7 cellular contexts compared by ENCODE assay signal in the genomic region with DNA sequence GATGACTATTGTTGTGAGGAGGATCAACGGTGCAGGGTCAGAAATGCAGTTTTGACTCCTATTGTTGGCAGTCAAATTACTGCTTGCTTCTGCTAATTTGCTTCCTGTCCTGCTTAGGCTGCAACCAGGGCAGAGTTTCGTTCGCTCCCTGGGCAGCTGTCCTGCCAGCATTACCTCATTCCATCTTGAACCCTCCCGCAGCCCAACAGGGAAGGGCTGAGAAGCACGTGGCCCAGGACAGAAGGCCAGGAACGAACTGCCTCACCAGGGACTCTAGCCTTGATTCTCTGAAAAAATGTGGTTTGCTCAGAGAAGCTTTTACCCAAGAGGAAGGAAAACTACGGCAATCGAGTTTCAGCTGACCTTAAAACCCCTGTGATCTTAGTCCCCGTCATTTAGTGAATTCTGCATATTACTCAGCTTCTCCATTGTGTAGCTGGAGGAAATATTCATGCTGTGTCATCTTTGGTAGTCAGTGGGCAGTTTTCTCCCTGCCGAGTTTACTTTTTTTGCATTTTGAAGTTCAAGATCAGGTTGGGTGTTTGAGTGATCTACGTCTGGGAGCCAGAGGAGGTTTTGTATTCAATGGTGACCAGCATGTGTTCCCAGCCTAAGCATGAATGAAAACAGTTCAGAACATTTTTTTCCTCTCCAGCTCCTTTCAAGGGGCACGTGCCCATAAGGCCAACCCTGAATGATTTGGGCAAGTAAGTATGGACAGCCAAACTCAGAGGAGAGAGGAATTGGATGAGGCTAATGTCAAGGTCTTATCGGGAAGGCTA. TPM values are rescaled to one million over a fixed set of nuclear protein-coding genes. Genes with fewer than 3 reads are reported as not detected.
DNase-seq lines count a peak whose midpoint lies in the region; ATAC-seq and TF ChIP-seq lines count a peak whose summit lies in the region.

No MANE protein-coding gene starts in this region.

- 27 to 41% methylated on average over 13 of the region's 13 CpGs for whole genome bisulfite sequencing in lung, 2 donors

- intact Hi-C loops in tibial artery (cut with DNase I; ENCODE audit: low total_unique reads), result loop anchor here (10.0 kb wide), 1 partner anchor 61 kb away; no protein-coding TSS in a partner anchor

- H3K36me3 ChIP-seq in lung (ENCODE audit: control insufficient read depth in 2 of 2, insufficient read depth in 2 of 2, low read length in 2 of 2) (no peaks in the 10 kb centered on the region), tibial artery (no peaks in the 10 kb centered on the region)

- DNase-seq in OCI-M1 (lab: John Stamatoyannopoulos, UW), result peak; percentile 19
- peak; percentile 83 for DNase-seq in cerebellum (ENCODE audit: low spot score)
- peak; percentile 70 for DNase-seq in lung (ENCODE audit: low spot score)
- DNase-seq in tibial artery, result peak; percentile 89
- DNase-seq in D341Med (ENCODE audit: low spot score), result no peak

- no peak for TF ChIP-seq CTCF in lung (IDR thresholded peaks at IDR 0.05; ENCODE audit: control extremely low read depth, extremely low read depth)
- no peak for TF ChIP-seq CTCF in tibial artery (IDR thresholded peaks at IDR 0.05)

- no peaks in the 10 kb centered on the region for H3K27me3 ChIP-seq in lung (ENCODE audit: control insufficient read depth, insufficient read depth)
- H3K27me3 ChIP-seq in tibial artery, result no peaks in the 10 kb centered on the region

- H3K27ac ChIP-seq in lung (ENCODE audit: low read depth in 1 of 2, low read length in 1 of 2) (peak overlapping the region; percentile 47 to 84), tibial artery (peak overlapping the region in 1 of 2 donors; percentile 34)

- H3K9me3 ChIP-seq in lung (ENCODE audit: control insufficient read depth in 2 of 2, insufficient read depth in 1 of 2, low read length in 1 of 2) (no peaks in the 10 kb centered on the region), tibial artery (no peaks in the 10 kb centered on the region)

- H3K4me3 ChIP-seq in lung (no peak overlapping the region), tibial artery (no peak overlapping the region)

- ATAC-seq in GM18861 (IDR thresholded peaks at IDR 0.05; ENCODE audit: unreplicated experiment), result peak; percentile 92
- ATAC-seq in HG02798 (IDR thresholded peaks at IDR 0.05; ENCODE audit: poor library complexity, unreplicated experiment), result peak; percentile 88
- ATAC-seq in lung (ENCODE audit: insufficient read depth, low FRiP score), result peak; percentile 78

- H3K4me1 ChIP-seq in lung (ENCODE audit: control insufficient read depth in 2 of 2, insufficient read depth in 2 of 2, low read length in 2 of 2) (peaks cover 3 to 7% of the 10 kb centered on the region in 2 donors), tibial artery (peaks cover 0 to 4% (median 0%) of the 10 kb centered on the region in 4 donors)

RNA-seq across cellular contexts. Expression of a gene that starts 23.0 kb away (rescaled TPM):
- total RNA-seq in cerebellum (8.3 TPM), lung (10 to 100 TPM; 12.7 to 36.5 TPM)
- 10 to 100 TPM; 10.8 to 28.7 TPM for polyA plus RNA-seq in lung

RNA-seq across cellular contexts. Expression of a gene that starts 34.1 kb away (rescaled TPM):
- total RNA-seq in cerebellum, result 22.1 TPM
- total RNA-seq in lung, result 10 to 100 TPM; 26.0 to 26.4 TPM
- 10 to 100 TPM; 15.3 to 17.8 TPM for polyA plus RNA-seq in lung
